ENCODE assay signal across 7 cellular contexts in genomic region chr20:52424357-52424942, GRCh38.
A peak's percentile ranks its signal among the peaks of the same experiment; 100 is the strongest.
DNase-seq lines count a peak whose midpoint lies in the region; ATAC-seq and TF ChIP-seq lines count a peak whose summit lies in the region.
"Not testable (repeated sequence)": the region's sequence is repeated elsewhere in the genome, so short reads cannot be mapped to it uniquely, and the experiment has no call there.

No MANE protein-coding gene starts in this region.

- intact Hi-C loops in natural killer cell (cut with micrococcal nuclease) = not testable (repeated sequence)

- H3K27me3 Mint-ChIP-seq in T-helper 2 cell treated with Interferon-gamma antibody and Interleukin-4, amounts not matched to agents 5 μg/mL and 100 μg/mL, for 36 hours (ENCODE audit: low read depth); activated CD8-positive, alpha-beta T cell treated with anti-CD3 and anti-CD28 coated beads, Interleukin-2, amount 10 ng/mL, durations not matched to agents 7 days and 5 days (ENCODE audit: low read depth); effector memory CD8-positive, alpha-beta T cell; natural killer cell (ENCODE audit: low read depth in 2 of 2): not testable (repeated sequence)

- ATAC-seq in activated CD8-positive, alpha-beta T cell treated with anti-CD3 and anti-CD28 coated beads, Interleukin-2, amount 10 ng/mL, durations not matched to agents 7 days and 5 days; effector memory CD8-positive, alpha-beta T cell (replicated peaks): not testable (repeated sequence)
- peak; percentile 5 to 14 for ATAC-seq in activated naive CD4-positive, alpha-beta T cell treated with anti-CD3 and anti-CD28 coated beads, Interleukin-2, amount 50 U/mL, for 72 hours
- ATAC-seq in natural killer cell = peak in 1 of 3 donors; percentile 25

- H3K4me1 Mint-ChIP-seq in T-helper 2 cell treated with Interferon-gamma antibody and Interleukin-4, amounts not matched to agents 5 μg/mL and 100 μg/mL, for 36 hours (ENCODE audit: low read depth); activated CD8-positive, alpha-beta T cell treated with anti-CD3 and anti-CD28 coated beads, Interleukin-2, amount 10 ng/mL, durations not matched to agents 7 days and 5 days (ENCODE audit: low read depth); effector memory CD8-positive, alpha-beta T cell (ENCODE audit: low read depth in 2 of 2): not testable (repeated sequence)
- peaks cover 0 to 16% of the 10 kb centered on the region in 2 donors for H3K4me1 Mint-ChIP-seq in natural killer cell

- peak; percentile 6 for DNase-seq in EH (ENCODE audit: low read depth)
- peak; percentile 3 for DNase-seq in KBM-7
- DNase-seq in T-helper 2 cell treated with Interferon-gamma antibody and Interleukin-4, amounts not matched to agents 5 μg/mL and 100 μg/mL, for 36 hours (ENCODE audit: low spot score); activated CD8-positive, alpha-beta T cell treated with anti-CD3 and anti-CD28 coated beads, Interleukin-2, amount 10 ng/mL, durations not matched to agents 7 days and 5 days; activated naive CD4-positive, alpha-beta T cell treated with anti-CD3 and anti-CD28 coated beads, Interleukin-2, amount 50 U/mL, for 72 hours (ENCODE audit: low spot score in 2 of 2); effector memory CD8-positive, alpha-beta T cell; natural killer cell: not testable (repeated sequence)

- not testable (repeated sequence) for H3K4me3 Mint-ChIP-seq in T-helper 2 cell treated with Interferon-gamma antibody and Interleukin-4, amounts not matched to agents 5 μg/mL and 100 μg/mL, for 36 hours; activated CD8-positive, alpha-beta T cell treated with anti-CD3 and anti-CD28 coated beads, Interleukin-2, amount 10 ng/mL, durations not matched to agents 7 days and 5 days; natural killer cell
- peak overlapping the region in 1 of 2 donors; percentile 53 for H3K4me3 Mint-ChIP-seq in effector memory CD8-positive, alpha-beta T cell

- CTCF ChIA-PET in activated CD8-positive, alpha-beta T cell treated with anti-CD3 and anti-CD28 coated beads, Interleukin-2, amount 10 ng/mL, durations not matched to agents 7 days and 5 days (lab: Charles Lee) = not testable (repeated sequence)

- H3K27ac Mint-ChIP-seq in T-helper 2 cell treated with Interferon-gamma antibody and Interleukin-4, amounts not matched to agents 5 μg/mL and 100 μg/mL, for 36 hours = peak overlapping the region; percentile 17
- H3K27ac Mint-ChIP-seq in activated CD8-positive, alpha-beta T cell treated with anti-CD3 and anti-CD28 coated beads, Interleukin-2, amount 10 ng/mL, durations not matched to agents 7 days and 5 days = peak overlapping the region; percentile 28
- H3K27ac Mint-ChIP-seq in activated naive CD4-positive, alpha-beta T cell treated with anti-CD3 and anti-CD28 coated beads, Interleukin-2, amount 50 U/mL, for 72 hours = peak overlapping the region; percentile 67 to 97
- H3K27ac Mint-ChIP-seq in effector memory CD8-positive, alpha-beta T cell = peak overlapping the region; percentile 56 to 90
- H3K27ac Mint-ChIP-seq in natural killer cell = peak overlapping the region; percentile 73 to 90

- in situ Hi-C loops in KBM-7 (cut with MboI; ENCODE audit: low pct_unique_long_range_greater_than_20kb, low sequenced_read_pairs) = not testable (repeated sequence)

- POLR2A ChIA-PET in activated CD8-positive, alpha-beta T cell treated with anti-CD3 and anti-CD28 coated beads, Interleukin-2, amount 10 ng/mL, durations not matched to agents 7 days and 5 days (lab: Charles Lee) = not testable (repeated sequence)

- H3K36me3 Mint-ChIP-seq in T-helper 2 cell treated with Interferon-gamma antibody and Interleukin-4, amounts not matched to agents 5 μg/mL and 100 μg/mL, for 36 hours (ENCODE audit: low read depth); activated CD8-positive, alpha-beta T cell treated with anti-CD3 and anti-CD28 coated beads, Interleukin-2, amount 10 ng/mL, durations not matched to agents 7 days and 5 days (ENCODE audit: low read depth); natural killer cell: not testable (repeated sequence)
- peaks cover 0 to 12% of the 10 kb centered on the region in 2 donors for H3K36me3 Mint-ChIP-seq in activated naive CD4-positive, alpha-beta T cell treated with anti-CD3 and anti-CD28 coated beads, Interleukin-2, amount 50 U/mL, for 72 hours
- peaks cover 12% of the 10 kb centered on the region for H3K36me3 Mint-ChIP-seq in effector memory CD8-positive, alpha-beta T cell (ENCODE audit: insufficient read depth)

- TF ChIP-seq CTCF in natural killer cell (IDR thresholded peaks at IDR 0.05) = not testable (repeated sequence)

- peaks cover 15% of the 10 kb centered on the region for H3K9me3 Mint-ChIP-seq in T-helper 2 cell treated with Interferon-gamma antibody and Interleukin-4, amounts not matched to agents 5 μg/mL and 100 μg/mL, for 36 hours
- H3K9me3 Mint-ChIP-seq in activated CD8-positive, alpha-beta T cell treated with anti-CD3 and anti-CD28 coated beads, Interleukin-2, amount 10 ng/mL, durations not matched to agents 7 days and 5 days (ENCODE audit: insufficient read depth); effector memory CD8-positive, alpha-beta T cell: not testable (repeated sequence)
- peaks cover 10 to 15% of the 10 kb centered on the region in 2 donors for H3K9me3 Mint-ChIP-seq in activated naive CD4-positive, alpha-beta T cell treated with anti-CD3 and anti-CD28 coated beads, Interleukin-2, amount 50 U/mL, for 72 hours
- peaks cover under 1 to 13% of the 10 kb centered on the region in 2 donors for H3K9me3 Mint-ChIP-seq in natural killer cell

Comparison
In these comparisons a context has a peak if more than half of its experiments do, and no peak if none do; other contexts are left out.
1. H3K27ac Mint-ChIP-seq: peak in every context shown above with its lines; median percentile 82 in activated naive CD4-positive, alpha-beta T cell treated with anti-CD3 and anti-CD28 coated beads, Interleukin-2, amount 50 U/mL, for 72 hours; 82 in natural killer cell; 73 in effector memory CD8-positive, alpha-beta T cell; 28 in activated CD8-positive, alpha-beta T cell treated with anti-CD3 and anti-CD28 coated beads, Interleukin-2, amount 10 ng/mL, durations not matched to agents 7 days and 5 days; 17 in T-helper 2 cell treated with Interferon-gamma antibody and Interleukin-4, amounts not matched to agents 5 μg/mL and 100 μg/mL, for 36 hours.